In the genomic region with DNA sequence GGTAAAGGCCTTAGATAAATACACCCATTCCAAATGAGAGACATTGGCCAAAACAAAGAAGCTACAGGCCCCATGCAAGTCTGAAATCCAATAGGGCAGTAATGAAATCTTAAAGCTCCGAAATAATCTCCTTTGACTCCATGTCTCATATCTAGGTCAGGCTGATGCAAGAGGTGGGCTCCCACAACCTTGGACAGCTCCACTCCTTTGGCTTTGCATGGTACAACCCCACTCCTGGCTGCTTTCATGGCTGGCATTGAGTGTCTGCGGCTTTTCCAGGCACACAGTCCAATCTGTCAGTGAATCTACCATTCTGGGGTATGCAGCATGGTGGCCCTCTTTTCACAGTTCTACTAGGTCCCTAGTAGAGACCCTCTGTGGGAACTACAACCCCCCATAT, we compare ENCODE assay signal across 8 cellular contexts.
"Had no signal": no experiment of that assay in that cellular context is flagged by ENCODE, and none has a peak within 500 bp of the region (broad histone marks: within the 10 kb centered on the region; RNA-seq: fewer than 3 reads in every experiment).

No MANE protein-coding gene starts in this region.

- H3K27ac ChIP-seq: HL-60, KMS-11 had no signal

- FAIRE-seq: HepG2 had no signal

- H3K9ac ChIP-seq: KMS-11 had no signal

- H3K27ac Mint-ChIP-seq: H9, HFFc6 had no signal

- H3K4me2 ChIP-seq: KMS-11 had no signal

- H3K4me3 Mint-ChIP-seq: H9, HFFc6 had no signal

- DNase-seq: GOT3, H9, HCEC 1CT, HFFc6, KBM-7 had no signal

- ATAC-seq: HepG2 had no signal
